In genomic region chr3:64911138-64911537, GRCh38 we compare ENCODE assay signal across 25 cellular contexts.
"Had no signal": no experiment of that assay in that cellular context is flagged by ENCODE, and none has a peak within 500 bp of the region (broad histone marks: within the 10 kb centered on the region; RNA-seq: fewer than 3 reads in every experiment).

No MANE protein-coding gene starts in this region.

- H3K36me3 ChIP-seq: brain microvascular endothelial cell, SJCRH30, WERI-Rb-1 had no signal

- H3K9me3 ChIP-seq: SJCRH30, SK-N-SH had no signal

- H3K27me3 ChIP-seq: brain microvascular endothelial cell, SJCRH30 had no signal

- H3K4me3 ChIP-seq: SJCRH30 had no signal

- DNase-seq: activated CD4-positive, alpha-beta T cell treated with anti-CD3 and anti-CD28 coated beads for 4 hours; activated CD8-positive, alpha-beta memory T cell treated with anti-CD3 and anti-CD28 coated beads, Interleukin-2, amount 50 U/mL, for 48 hours; activated CD8-positive, alpha-beta T cell treated with anti-CD3 and anti-CD28 coated beads, Interleukin-2, amount 10 ng/mL, durations not matched to agents 7 days and 5 days; activated gamma-delta T cell; activated naive CD4-positive, alpha-beta T cell treated with anti-CD3 and anti-CD28 coated beads, Interleukin-2, amount 10 ng/mL, durations not matched to agents 7 days and 5 days; activated naive CD8-positive, alpha-beta T cell treated with anti-CD3 and anti-CD28 coated beads for 36 hours; activated T-cell treated with anti-CD3 and anti-CD28 coated beads, Interleukin-2, amount 50 U/mL, for 24 hours; brain microvascular endothelial cell; caudate nucleus; MV-4-11; NCI-H1092 treated with DMSO at 0.1 percent for 48 hours; NCI-H1417 treated with DMSO at 0.1 percent for 48 hours; NCI-H1694; NCI-H2029; NCI-H2107; NCI-H2171 treated with DMSO at 0.1 percent for 48 hours; NCI-H226; NCI-H526 treated with DMSO at 0.1 percent for 48 hours; NCI-H82; RPMI8226; SJCRH30; SK-N-SH; WERI-Rb-1 had no signal

- ATAC-seq: activated CD8-positive, alpha-beta T cell treated with anti-CD3 and anti-CD28 coated beads, Interleukin-2, amount 10 ng/mL, durations not matched to agents 7 days and 5 days; Right ventricle myocardium inferior had no signal

- H3K27ac ChIP-seq: brain microvascular endothelial cell, KMS-11, SJCRH30, WERI-Rb-1 had no signal
